In genomic region chr2:169384816-169385215, GRCh38 we compare ENCODE assay signal across 9 cellular contexts. TPM values are rescaled to one million over a fixed set of nuclear protein-coding genes. Genes with fewer than 3 reads are reported as not detected.
"Had no signal": no experiment of that assay in that cellular context is flagged by ENCODE, and none has a peak within 500 bp of the region (broad histone marks: within the 10 kb centered on the region; RNA-seq: fewer than 3 reads in every experiment).

No MANE protein-coding gene starts in this region.

- ATAC-seq: K562 had no signal

- H3K4me3 ChIP-seq: K562 had no signal

- H3K9me3 Mint-ChIP-seq: IgD-negative memory B cell had no signal

- H3K27me3 Mint-ChIP-seq: IgD-negative memory B cell had no signal

- H3K27ac ChIP-seq: HL-60, KMS-11 had no signal

- H3K4me2 ChIP-seq: KMS-11 had no signal

- H3K9ac ChIP-seq: KMS-11 had no signal

- H3K4me3 Mint-ChIP-seq: IgD-negative memory B cell had no signal

- DNase-seq: IMR-90, KBM-7, KG1 had no signal

- H3K4me1 Mint-ChIP-seq: IgD-negative memory B cell had no signal

- FAIRE-seq: HTR-8/SVneo, K562 had no signal

RNA-seq across cellular contexts. Expression of gene LRP2, which starts 22.5 kb away (rescaled TPM):
- total RNA-seq: HT-29, IMR-90 had no signal
- polyA plus RNA-seq: IgD-negative memory B cell, IMR-90 had no signal
